8 cellular contexts compared by ENCODE assay signal in genomic region chr17:63840591-63841349, GRCh38. TPM values are rescaled to one million over a fixed set of nuclear protein-coding genes. Genes with fewer than 3 reads are reported as not detected.
DNase-seq lines count a peak whose midpoint lies in the region; ATAC-seq and TF ChIP-seq lines count a peak whose summit lies in the region.

No MANE protein-coding gene starts in this region.

- POLR2A ChIA-PET in naive thymus-derived CD8-positive, alpha-beta T cell (lab: Charles Lee), result interaction anchor here (0.5 to 15.6 kb wide), 8 partner anchors 11 to 460 kb away, joined by 3 to 205 read pairs (median 5); partner anchors contain the start of genes CCDC47, DDX42, ERN1 and FTSJ3

- no peaks in the 10 kb centered on the region for H3K9me3 ChIP-seq in BLaER1
- no peaks in the 10 kb centered on the region for H3K9me3 ChIP-seq in effector memory CD4-positive, alpha-beta T cell (ENCODE audit: control insufficient read depth, low read length)

- DNase-seq in NCI-H446 treated with DMSO at 0.1 percent for 48 hours (lab: John Stamatoyannopoulos, UW), result peak; percentile 58
- no peak for DNase-seq in effector memory CD4-positive, alpha-beta T cell
- DNase-seq in naive thymus-derived CD8-positive, alpha-beta T cell, result no peak
- no peak for DNase-seq in GM10266 (ENCODE audit: extremely low spot score)

- H3K4me3 ChIP-seq in BLaER1, result peak overlapping the region; percentile 97
- H3K4me3 ChIP-seq in effector memory CD4-positive, alpha-beta T cell (ENCODE audit: insufficient read depth, low read depth, low read length, poor library complexity, severe bottlenecking), result peak overlapping the region; percentile 87

- H3K9me3 Mint-ChIP-seq in naive thymus-derived CD8-positive, alpha-beta T cell, result no peaks in the 10 kb centered on the region

- H3K9ac ChIP-seq in BLaER1, result peak overlapping the region; percentile 98

- no peaks in the 10 kb centered on the region for H3K27me3 ChIP-seq in BLaER1
- no peaks in the 10 kb centered on the region for H3K27me3 ChIP-seq in effector memory CD4-positive, alpha-beta T cell (replicated peaks; ENCODE audit: control insufficient read depth, insufficient read depth, low read length, poor library complexity, severe bottlenecking)

- peak overlapping the region; percentile 99 for H3K27ac ChIP-seq in BLaER1
- H3K27ac ChIP-seq in effector memory CD4-positive, alpha-beta T cell (ENCODE audit: insufficient read depth, low read length, poor library complexity, severe bottlenecking), result peak overlapping the region; percentile 92

- H3K4me2 ChIP-seq in BLaER1, result peak overlapping the region; percentile 98

- ATAC-seq in naive thymus-derived CD8-positive, alpha-beta T cell, result no peak
- ATAC-seq in GM21723 (IDR thresholded peaks at IDR 0.05; ENCODE audit: unreplicated experiment), result no peak
- no peak for ATAC-seq in GM19023 (IDR thresholded peaks at IDR 0.05; ENCODE audit: unreplicated experiment)
- ATAC-seq in HG02870 (IDR thresholded peaks at IDR 0.05; ENCODE audit: unreplicated experiment), result no peak

- H3K4me1 ChIP-seq in BLaER1, result peaks cover 75% of the 10 kb centered on the region
- peaks cover 24% of the 10 kb centered on the region for H3K4me1 ChIP-seq in effector memory CD4-positive, alpha-beta T cell (ENCODE audit: control insufficient read depth, insufficient read depth, low read length, poor library complexity, severe bottlenecking)

- H3K4me1 Mint-ChIP-seq in naive thymus-derived CD8-positive, alpha-beta T cell, result peaks cover 24 to 60% (median 57%) of the 10 kb centered on the region in 4 donors

- no peaks in the 10 kb centered on the region for H3K27me3 Mint-ChIP-seq in naive thymus-derived CD8-positive, alpha-beta T cell

- peaks cover 63% of the 10 kb centered on the region for H4K20me1 ChIP-seq in BLaER1

- H3K36me3 Mint-ChIP-seq in naive thymus-derived CD8-positive, alpha-beta T cell, result peaks cover 0 to 18% (median 0%) of the 10 kb centered on the region in 3 donors

- peak overlapping the region; percentile 88 to 96 (median 94) for H3K27ac Mint-ChIP-seq in naive thymus-derived CD8-positive, alpha-beta T cell

- H3K4me3 Mint-ChIP-seq in naive thymus-derived CD8-positive, alpha-beta T cell, result peak overlapping the region; percentile 90 to 98 (median 94)

- TF ChIP-seq CTCF in GM10266 (IDR thresholded peaks at IDR 0.05; ENCODE audit: control insufficient read depth, insufficient read depth, low read depth, missing control alignments), result no peak

- H3K36me3 ChIP-seq in BLaER1, result peaks cover 27% of the 10 kb centered on the region
- H3K36me3 ChIP-seq in effector memory CD4-positive, alpha-beta T cell (ENCODE audit: control insufficient read depth, insufficient read depth, low read length), result peaks cover 17% of the 10 kb centered on the region

RNA-seq across cellular contexts. Expression of gene SMARCD2, which starts 1.7 kb away (rescaled TPM):
- 100 to 1,000 TPM; 105 to 110 TPM for total RNA-seq in naive thymus-derived CD8-positive, alpha-beta T cell
- 100 to 1,000 TPM in 1 of 3 donors, 10 to 100 TPM in 2; 65.9 to 112 (median 91.5) TPM for polyA plus RNA-seq in naive thymus-derived CD8-positive, alpha-beta T cell

RNA-seq across cellular contexts. Expression of gene FTSJ3, which starts 13.3 kb away (rescaled TPM):
- 10 to 100 TPM; 71.9 to 75.7 TPM for total RNA-seq in naive thymus-derived CD8-positive, alpha-beta T cell
- polyA plus RNA-seq in naive thymus-derived CD8-positive, alpha-beta T cell, result 10 to 100 TPM; 16.8 to 43.1 (median 24.0) TPM

RNA-seq across cellular contexts. Expression of gene PSMC5, which starts 13.5 kb away (rescaled TPM):
- 100 to 1,000 TPM; 139 to 143 TPM for total RNA-seq in naive thymus-derived CD8-positive, alpha-beta T cell
- polyA plus RNA-seq in naive thymus-derived CD8-positive, alpha-beta T cell, result 100 to 1,000 TPM; 173 to 214 (median 191) TPM

RNA-seq across cellular contexts. Expression of gene CSH2, which starts 32.7 kb away (rescaled TPM):
- total RNA-seq in naive thymus-derived CD8-positive, alpha-beta T cell, result not detected
- polyA plus RNA-seq in naive thymus-derived CD8-positive, alpha-beta T cell, result not detected

RNA-seq across cellular contexts. Expression of gene GH2, which starts 41.0 kb away (rescaled TPM):
- total RNA-seq in naive thymus-derived CD8-positive, alpha-beta T cell, result not detected
- not detected for polyA plus RNA-seq in naive thymus-derived CD8-positive, alpha-beta T cell
